In genomic region chrX:46836701-46837542, GRCh38 we compare ENCODE assay signal across 1 cellular context.
TF ChIP-seq lines count a peak whose summit lies in the region.

TSS of gene RP2 (plus strand) at chrX:46837043. CDS start at chrX:46837101, 58 bp downstream.

TF ChIP-seq in HepG2, 621 proteins besides CTCF, POLR2A, EP300 and RAD21 (continued from another document and continues in another):
- TF ChIP-seq ZNF318 (CRISPR knock-in tag; IDR thresholded peaks at IDR 0.05) (no peak), LRRFIP1 (CRISPR knock-in tag; conservative IDR thresholded peaks at IDR 0.05) (no peak), ZNF543 (CRISPR knock-in tag; IDR thresholded peaks at IDR 0.05) (0 out of 2 replicates have a peak, but pooled peaks have one; percentile 56), ZNF331 (CRISPR knock-in tag; IDR thresholded peaks at IDR 0.05) (0 out of 2 replicates have a peak, but pooled peaks have one; percentile 34), ZNF704 (CRISPR knock-in tag; IDR thresholded peaks at IDR 0.05; ENCODE audit: borderline replicate concordance) (no peak), ZNF605 (CRISPR knock-in tag; IDR thresholded peaks at IDR 0.05) (peak; percentile 56; the same call in 1 of the 2 replicates), HOXD1 (CRISPR knock-in tag; IDR thresholded peaks at IDR 0.05) (no peak), MXD4 (CRISPR knock-in tag; IDR thresholded peaks at IDR 0.05) (peak; percentile 52; the same call in 1 of the 2 replicates), ZNF501 (CRISPR knock-in tag; IDR thresholded peaks at IDR 0.05) (peak; percentile 70), SRSF9 (IDR thresholded peaks at IDR 0.05; ENCODE audit: borderline replicate concordance, insufficient read depth, low read depth, low read length, poor library complexity, severe bottlenecking) (no peak), HNF4G (IDR thresholded peaks at IDR 0.05; ENCODE audit: borderline replicate concordance, low read depth, low read length) (no peak), HNF4G (CRISPR knock-in tag; IDR thresholded peaks at IDR 0.05; ENCODE audit: borderline replicate concordance, low read depth) (no peak), TP53 (CRISPR knock-in tag; conservative IDR thresholded peaks at IDR 0.05) (no peak), ZNF432 (CRISPR knock-in tag; IDR thresholded peaks at IDR 0.05; ENCODE audit: borderline replicate concordance) (no peak), ZNF30 (CRISPR knock-in tag; IDR thresholded peaks at IDR 0.05) (no peak), THAP11 (CRISPR knock-in tag; IDR thresholded peaks at IDR 0.05) (peak; percentile 44; the same call in 1 of the 2 replicates), ZNF776 (CRISPR knock-in tag; IDR thresholded peaks at IDR 0.05) (peak; percentile 21; the same call in 1 of the 2 replicates), ZNF563 (CRISPR knock-in tag; IDR thresholded peaks at IDR 0.05) (peak; percentile 63; the same call in 1 of the 2 replicates), MXD3 (CRISPR knock-in tag; IDR thresholded peaks at IDR 0.05) (0 out of 2 replicates have a peak, but pooled peaks have one; percentile 23), RXRB (CRISPR knock-in tag; IDR thresholded peaks at IDR 0.05; ENCODE audit: borderline replicate concordance) (peak; percentile 17; the same call in 1 of the 2 replicates), ZNF430 (CRISPR knock-in tag; IDR thresholded peaks at IDR 0.05) (no peak), ZC3H13 (CRISPR knock-in tag; IDR thresholded peaks at IDR 0.05) (no peak), ZNF317 (CRISPR knock-in tag; IDR thresholded peaks at IDR 0.05) (peak; percentile 18; the same call in 1 of the 2 replicates), POLR2AphosphoS5 (IDR thresholded peaks at IDR 0.05; ENCODE audit: low read depth, low read length) (peak; percentile 64), IKZF1 (IDR thresholded peaks at IDR 0.05) (no peak), HNRNPLL (IDR thresholded peaks at IDR 0.05; ENCODE audit: low read depth, low read length, poor library complexity, severe bottlenecking) (peak; percentile 74), ZNF281 (CRISPR knock-in tag; IDR thresholded peaks at IDR 0.05; ENCODE audit: borderline replicate concordance) (no peak), MXI1 (IDR thresholded peaks at IDR 0.05; ENCODE audit: borderline replicate concordance, low read depth, low read length) (peak; percentile 70; the same call in 1 of the 3 replicates), ZNF747 (CRISPR knock-in tag; IDR thresholded peaks at IDR 0.05; ENCODE audit: borderline replicate concordance) (no peak), SIN3A (IDR thresholded peaks at IDR 0.05; ENCODE audit: borderline replicate concordance, low read depth, low read length) (peak; percentile 50; the same call in 1 of the 2 replicates), NFKB2 (CRISPR knock-in tag; IDR thresholded peaks at IDR 0.05; ENCODE audit: borderline replicate concordance) (peak; percentile 73; the same call in 1 of the 2 replicates), ZNF512 (CRISPR knock-in tag; IDR thresholded peaks at IDR 0.05) (no peak), NFATC3 (CRISPR knock-in tag; IDR thresholded peaks at IDR 0.05) (no peak), FOXO4 (CRISPR knock-in tag; conservative IDR thresholded peaks at IDR 0.05) (no peak), ZNF768 (CRISPR knock-in tag; IDR thresholded peaks at IDR 0.05) (no peak), LBX2 (CRISPR knock-in tag; IDR thresholded peaks at IDR 0.05; ENCODE audit: borderline replicate concordance) (no peak), PREB (CRISPR knock-in tag; IDR thresholded peaks at IDR 0.05) (no peak), ZNF777 (CRISPR knock-in tag; IDR thresholded peaks at IDR 0.05) (peak; percentile 20; the same call in 1 of the 2 replicates), ZNF691 (CRISPR knock-in tag; IDR thresholded peaks at IDR 0.05; ENCODE audit: borderline replicate concordance, low read depth) (peak; percentile 13; the same call in 1 of the 2 replicates), ZNF44 (CRISPR knock-in tag; IDR thresholded peaks at IDR 0.05) (no peak)
